15 cellular contexts compared by ENCODE assay signal in genomic region chr12:897386-897785, GRCh38. TPM values are rescaled to one million over a fixed set of nuclear protein-coding genes. Genes with fewer than 3 reads are reported as not detected.
A peak's percentile ranks its signal among the peaks of the same experiment; 100 is the strongest.
DNase-seq lines count a peak whose midpoint lies in the region; ATAC-seq and TF ChIP-seq lines count a peak whose summit lies in the region.
"Had no signal": no experiment of that assay in that cellular context is flagged by ENCODE, and none has a peak within 500 bp of the region (broad histone marks: within the 10 kb centered on the region; RNA-seq: fewer than 3 reads in every experiment).

No MANE protein-coding gene starts in this region.

- H3K4me3 Mint-ChIP-seq in WTC11, result no peak overlapping the region
- H3K4me3 Mint-ChIP-seq in osteocyte (ENCODE audit: unreplicated experiment), result no peak overlapping the region

- in situ Hi-C loops in KBM-7 (cut with MboI; ENCODE audit: low pct_unique_long_range_greater_than_20kb, low sequenced_read_pairs), result no loop called here

- no peak for DNase-seq in cardiac muscle cell (ENCODE audit: low read depth in 1 of 2, low spot score in 1 of 2)
- no peak for DNase-seq in Right ventricle myocardium superior
- DNase-seq in WTC11 (ENCODE audit: low spot score), result no peak
- no peak for DNase-seq in osteocyte (ENCODE audit: extremely low spot score, unreplicated experiment)
- no peak for DNase-seq in KBM-7
- DNase-seq in activated naive CD4-positive, alpha-beta T cell treated with anti-CD3 and anti-CD28 coated beads, Interleukin-2, amount 50 U/mL, for 16 hours, result no peak
- no peak for DNase-seq in superior temporal gyrus (ENCODE audit: extremely low spot score)
- DNase-seq: BE2C, DMS 273 treated with DMSO at 0.1 percent for 48 hours, NCI-H146, NCI-H446 treated with DMSO at 0.1 percent for 48 hours, NCI-H82, Peyer's patch, SHP77 had no signal

- H3K4me1 Mint-ChIP-seq in WTC11 (no peaks in the 10 kb centered on the region), osteocyte (ENCODE audit: unreplicated experiment) (no peaks in the 10 kb centered on the region)

- no peaks in the 10 kb centered on the region for H3K4me1 ChIP-seq in cardiac muscle cell (ENCODE audit: low read depth)
- H3K4me1 ChIP-seq: Peyer's patch had no signal

- ATAC-seq in Right ventricle myocardium superior (ENCODE audit: poor library complexity) (no peak), WTC11 (no peak)
- ATAC-seq: HCT116 had no signal

- H3K36me3 Mint-ChIP-seq in WTC11 (peaks cover 58% of the 10 kb centered on the region), osteocyte (ENCODE audit: unreplicated experiment) (peaks cover 55% of the 10 kb centered on the region)

- H3K36me3 ChIP-seq in cardiac muscle cell, result peaks cover 82% of the 10 kb centered on the region

- H3K27ac Mint-ChIP-seq in WTC11 (peak overlapping the region; percentile 60; the same call in 1 of the 2 replicates), osteocyte (ENCODE audit: unreplicated experiment) (peak overlapping the region; percentile 5)

- H3K9me3 Mint-ChIP-seq in WTC11 (no peaks in the 10 kb centered on the region), osteocyte (ENCODE audit: unreplicated experiment) (no peaks in the 10 kb centered on the region)

- no peak overlapping the region for H3K4me3 ChIP-seq in cardiac muscle cell
- H3K4me3 ChIP-seq: Peyer's patch had no signal

- intact Hi-C loops in Right ventricle myocardium superior (cut with DNase I), result no loop called here

- H3K27me3 Mint-ChIP-seq in WTC11 (ENCODE audit: low read depth) (no peaks in the 10 kb centered on the region), osteocyte (ENCODE audit: unreplicated experiment) (no peaks in the 10 kb centered on the region)

- no peaks in the 10 kb centered on the region for H3K27me3 ChIP-seq in cardiac muscle cell
- H3K27me3 ChIP-seq: BE2C, Peyer's patch had no signal

- peak overlapping the region; percentile 28 for H3K27ac ChIP-seq in cardiac muscle cell
- H3K27ac ChIP-seq: Peyer's patch had no signal

- POLR2A ChIA-PET in WTC11 (lab: Charles Lee), result no interaction called here

- CTCF ChIA-PET in WTC11 (lab: Charles Lee), result interaction anchor here (0.6 to 1.1 kb wide), 2 partner anchors 175 to 184 kb away, joined by 3 read pairs; no protein-coding TSS in a partner anchor

- TF ChIP-seq CTCF in cardiac muscle cell (IDR thresholded peaks at IDR 0.05; ENCODE audit: low read depth, low read length) (no peak), WTC11 (IDR thresholded peaks at IDR 0.05) (no peak), osteocyte (IDR thresholded peaks at IDR 0.05) (no peak)

- no peaks in the 10 kb centered on the region for H3K9me3 ChIP-seq in cardiac muscle cell (ENCODE audit: low read depth)
- H3K9me3 ChIP-seq: BE2C, Peyer's patch had no signal

TF ChIP-seq in WTC11, 78 proteins besides CTCF, POLR2A, EP300 and RAD21 (continues in another document):
- TF ChIP-seq FOXP1 (CRISPR knock-in tag; IDR thresholded peaks at IDR 0.05; ENCODE audit: borderline replicate concordance) (no peak), KAT7 (CRISPR knock-in tag; IDR thresholded peaks at IDR 0.05; ENCODE audit: borderline replicate concordance) (no peak), ZNF425 (CRISPR knock-in tag; conservative IDR thresholded peaks at IDR 0.05) (no peak), ATF6 (CRISPR knock-in tag; IDR thresholded peaks at IDR 0.05) (no peak), ETV6 (CRISPR knock-in tag; IDR thresholded peaks at IDR 0.05) (no peak), CBFB (CRISPR knock-in tag; IDR thresholded peaks at IDR 0.05; ENCODE audit: low read depth) (no peak), E2F5 (CRISPR knock-in tag; IDR thresholded peaks at IDR 0.05) (no peak), ZNF396 (CRISPR knock-in tag; IDR thresholded peaks at IDR 0.05; ENCODE audit: borderline replicate concordance) (no peak), ERG (CRISPR knock-in tag; IDR thresholded peaks at IDR 0.05) (no peak), USF2 (CRISPR knock-in tag; IDR thresholded peaks at IDR 0.05) (no peak), PRDM15 (CRISPR knock-in tag; IDR thresholded peaks at IDR 0.05) (no peak), JUN (CRISPR knock-in tag; IDR thresholded peaks at IDR 0.05) (no peak)

RNA-seq across cellular contexts. Expression of gene RAD52, which starts 52.1 kb away (rescaled TPM):
- total RNA-seq in cardiac muscle cell (31.2 and 49.8 TPM in 2 replicates), Right ventricle myocardium superior (6.5 TPM), WTC11 (2021) (17.1 to 20.7 TPM (median 19.2 TPM) in 3 replicates), osteocyte (15.4 and 17.8 TPM in 2 replicates)
- polyA plus RNA-seq in cardiac muscle cell, result 11.2 and 18.8 TPM in 2 replicates
